ENCODE assay signal across 1 cellular context in genomic region chr13:106567421-106568224, GRCh38.
A peak's percentile ranks its signal among the peaks of the same experiment; 100 is the strongest.
TF ChIP-seq lines count a peak whose summit lies in the region.

TSS of gene ARGLU1 (minus strand) at chr13:106568137. CDS start at chr13:106567919, 218 bp downstream.

TF ChIP-seq in K562, 482 proteins besides CTCF, POLR2A, EP300 and RAD21 (continued from another document and continues in another):
- no peak for TF ChIP-seq ARID3B (CRISPR knock-in tag; IDR thresholded peaks at IDR 0.05; ENCODE audit: borderline replicate concordance)
- TF ChIP-seq C11orf30 (IDR thresholded peaks at IDR 0.05; ENCODE audit: low read depth): no peak
- TF ChIP-seq CBFA2T2 (conservative IDR thresholded peaks at IDR 0.05): no peak
- TF ChIP-seq E2F5 (CRISPR knock-in tag; IDR thresholded peaks at IDR 0.05): no peak
- no peak for TF ChIP-seq TRIM24 (IDR thresholded peaks at IDR 0.05)
- no peak for TF ChIP-seq CBX8 (IDR thresholded peaks at IDR 0.05; ENCODE audit: borderline replicate concordance, extremely low read depth, low read depth, low read length, poor library complexity, severe bottlenecking)
- TF ChIP-seq THAP7 (CRISPR knock-in tag; IDR thresholded peaks at IDR 0.05): 0 out of 2 replicates have a peak, but pooled peaks have one; percentile 68
- no peak for TF ChIP-seq JUN (IDR thresholded peaks at IDR 0.05; ENCODE audit: borderline replicate concordance, low read depth, low read length)
- no peak for TF ChIP-seq JUN (CRISPR knock-in tag; IDR thresholded peaks at IDR 0.05; ENCODE audit: borderline replicate concordance)
- TF ChIP-seq ELK1 (CRISPR knock-in tag; IDR thresholded peaks at IDR 0.05): no peak
- TF ChIP-seq RBFOX2 (IDR thresholded peaks at IDR 0.05; ENCODE audit: low read depth, low read length): peak; percentile 94
- TF ChIP-seq ZSCAN32 (CRISPR knock-in tag; IDR thresholded peaks at IDR 0.05): no peak
- TF ChIP-seq KLF13 (tag; IDR thresholded peaks at IDR 0.05; ENCODE audit: borderline replicate concordance, low read depth): no peak
- TF ChIP-seq STAG1 (CRISPR knock-in tag; IDR thresholded peaks at IDR 0.05; ENCODE audit: borderline replicate concordance): no peak
- no peak for TF ChIP-seq GTF3C2 (IDR thresholded peaks at IDR 0.05; ENCODE audit: borderline replicate concordance, extremely low read depth, insufficient read length)
- TF ChIP-seq MYC (IDR thresholded peaks at IDR 0.05; ENCODE audit: low read depth, low read length): peak; percentile 64; the same call in 1 of the 2 replicates
- peak; percentile 40; the same call in 1 of the 2 replicates for TF ChIP-seq MYC (CRISPR knock-in tag; IDR thresholded peaks at IDR 0.05; ENCODE audit: borderline replicate concordance, low read depth)
- TF ChIP-seq CREB3L1 (IDR thresholded peaks at IDR 0.05; ENCODE audit: borderline replicate concordance, low read depth): no peak
- no peak for TF ChIP-seq SRSF3 (IDR thresholded peaks at IDR 0.05; ENCODE audit: insufficient read depth, low read length)
- TF ChIP-seq HMG20B (CRISPR knock-in tag; IDR thresholded peaks at IDR 0.05): no peak
- no peak for TF ChIP-seq BDP1 (IDR thresholded peaks at IDR 0.05; ENCODE audit: insufficient read depth, insufficient read length)
- TF ChIP-seq CEBPB (tag; IDR thresholded peaks at IDR 0.05): no peak
- no peak for TF ChIP-seq NFATC3 (IDR thresholded peaks at IDR 0.05)
- TF ChIP-seq NR2C1 (IDR thresholded peaks at IDR 0.05): no peak
- no peak for TF ChIP-seq NR2C1 (tag; IDR thresholded peaks at IDR 0.05)
- TF ChIP-seq RBM34 (IDR thresholded peaks at IDR 0.05; ENCODE audit: borderline replicate concordance, insufficient read depth, low read length): no peak
- TF ChIP-seq CC2D1A (IDR thresholded peaks at IDR 0.05): no peak
- TF ChIP-seq HBP1 (CRISPR knock-in tag; IDR thresholded peaks at IDR 0.05): no peak
- no peak for TF ChIP-seq ZNF77 (CRISPR knock-in tag; IDR thresholded peaks at IDR 0.05)
- peak in 1 of 2 experiments; percentile 66; a peak in 3 of 4 replicates for TF ChIP-seq MNT (conservative IDR thresholded peaks at IDR 0.05)
- TF ChIP-seq VEZF1 (CRISPR knock-in tag; IDR thresholded peaks at IDR 0.05): no peak
- no peak for TF ChIP-seq PHF21A (IDR thresholded peaks at IDR 0.05; ENCODE audit: borderline replicate concordance, low read depth)
- TF ChIP-seq KDM1A (IDR thresholded peaks at IDR 0.05): no peak
- TF ChIP-seq DMBX1 (CRISPR knock-in tag; IDR thresholded peaks at IDR 0.05; ENCODE audit: borderline replicate concordance): no peak
- no peak for TF ChIP-seq FOXJ2 (tag; IDR thresholded peaks at IDR 0.05)
- TF ChIP-seq CHAMP1 (IDR thresholded peaks at IDR 0.05): no peak
- TF ChIP-seq ZHX1 (conservative IDR thresholded peaks at IDR 0.05; ENCODE audit: low read length): no peak
- no peak for TF ChIP-seq MEF2D (tag; conservative IDR thresholded peaks at IDR 0.05; ENCODE audit: low read depth)
- no peak for TF ChIP-seq ZNF766 (CRISPR knock-in tag; conservative IDR thresholded peaks at IDR 0.05)
- TF ChIP-seq SMARCA4 (IDR thresholded peaks at IDR 0.05): no peak
- no peak for TF ChIP-seq MXI1 (IDR thresholded peaks at IDR 0.05; ENCODE audit: low read depth, low read length)
- no peak for TF ChIP-seq HDAC6 (IDR thresholded peaks at IDR 0.05; ENCODE audit: low read depth, low read length)
- TF ChIP-seq BCL6 (CRISPR knock-in tag; IDR thresholded peaks at IDR 0.05): no peak
- no peak for TF ChIP-seq KHSRP (IDR thresholded peaks at IDR 0.05)
- no peak for TF ChIP-seq CSDE1 (IDR thresholded peaks at IDR 0.05)
- no peak for TF ChIP-seq TCF3 (CRISPR knock-in tag; IDR thresholded peaks at IDR 0.05)
- no peak for TF ChIP-seq ZNF431 (CRISPR knock-in tag; IDR thresholded peaks at IDR 0.05)
